ENCODE assay signal across 8 cellular contexts in the genomic region with DNA sequence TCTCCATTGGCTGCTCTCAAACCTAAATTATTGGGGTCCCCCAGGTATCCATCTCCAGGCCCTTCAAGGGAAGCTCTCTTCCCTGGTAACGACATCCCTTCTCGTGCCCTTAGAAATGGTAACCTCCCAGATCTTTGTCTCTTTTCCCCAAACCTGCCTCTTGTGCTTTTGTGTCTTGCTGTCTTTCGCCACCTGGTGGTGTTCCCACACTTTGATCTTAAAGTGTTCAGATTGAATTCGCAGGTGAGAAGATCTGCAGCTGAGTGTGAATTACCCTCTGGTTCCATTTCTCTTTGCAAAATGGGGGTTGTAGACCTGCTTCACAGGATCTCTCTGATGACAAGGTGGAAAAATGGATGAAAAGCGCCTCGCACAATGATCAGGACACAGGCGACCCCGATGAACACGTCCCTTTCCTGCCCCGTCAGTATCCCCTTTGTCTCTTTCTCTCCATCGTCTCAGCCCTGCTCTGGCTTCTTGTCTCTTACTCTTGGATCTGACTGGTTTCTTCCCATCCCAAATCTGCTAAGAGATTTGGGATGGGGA. TPM values are rescaled to one million over a fixed set of nuclear protein-coding genes. Genes with fewer than 3 reads are reported as not detected.
DNase-seq lines count a peak whose midpoint lies in the region; ATAC-seq and TF ChIP-seq lines count a peak whose summit lies in the region.

No MANE protein-coding gene starts in this region.

- H3K27me3 Mint-ChIP-seq in CD4-positive, alpha-beta memory T cell: no peaks in the 10 kb centered on the region
- H3K27me3 Mint-ChIP-seq in activated T-cell treated with anti-CD3 and anti-CD28 coated beads, Interleukin-2, amount 50 U/mL, for 4 hours (ENCODE audit: low read depth): no peaks in the 10 kb centered on the region

- H3K9me3 ChIP-seq in CD4-positive, alpha-beta memory T cell (ENCODE audit: control insufficient read depth in 1 of 2, low read length in 2 of 2): no peaks in the 10 kb centered on the region
- H3K9me3 ChIP-seq in HAP-1 (no peaks in the 10 kb centered on the region), gastroesophageal sphincter (no peaks in the 10 kb centered on the region)

- no peak for TF ChIP-seq EP300 in gastroesophageal sphincter (IDR thresholded peaks at IDR 0.05)

- peaks cover 3 to 8% (median 5%) of the 10 kb centered on the region in 4 donors for H3K4me1 Mint-ChIP-seq in CD4-positive, alpha-beta memory T cell
- H3K4me1 Mint-ChIP-seq in activated T-cell treated with anti-CD3 and anti-CD28 coated beads, Interleukin-2, amount 50 U/mL, for 4 hours (ENCODE audit: low read depth): peaks cover 3% of the 10 kb centered on the region

- no peaks in the 10 kb centered on the region for H3K9me3 Mint-ChIP-seq in CD4-positive, alpha-beta memory T cell
- H3K9me3 Mint-ChIP-seq in activated T-cell treated with anti-CD3 and anti-CD28 coated beads, Interleukin-2, amount 50 U/mL, for 4 hours: no peaks in the 10 kb centered on the region

- peak overlapping the region in 3 of 7 donors; percentile 2 to 22 (median 10) for H3K27ac Mint-ChIP-seq in CD4-positive, alpha-beta memory T cell

- WGBS in gastroesophageal sphincter (ENCODE audit: low coverage in 1 of 2), 2 donors: 46 to 91% methylated on average over 4 to 5 of the region's 11 CpGs

- H3K36me3 ChIP-seq in CD4-positive, alpha-beta memory T cell (ENCODE audit: insufficient read depth, low read length): peaks cover 8% of the 10 kb centered on the region
- peaks cover 6% of the 10 kb centered on the region for H3K36me3 ChIP-seq in HAP-1 (replicated peaks)
- H3K36me3 ChIP-seq in gastroesophageal sphincter: peaks cover 0 to 45% of the 10 kb centered on the region in 2 donors

- peak in 3 of 4 experiments; percentile 25 to 49 (median 34) for TF ChIP-seq CTCF in gastroesophageal sphincter (IDR thresholded peaks at IDR 0.05)

- H3K27ac ChIP-seq in CD4-positive, alpha-beta memory T cell (ENCODE audit: low read depth, low read length): no peak overlapping the region
- H3K27ac ChIP-seq in gastroesophageal sphincter: no peak overlapping the region

- no peak for ATAC-seq in activated T-cell treated with anti-CD3 and anti-CD28 coated beads, Interleukin-2, amount 50 U/mL, for 4 hours
- ATAC-seq in gastroesophageal sphincter: no peak

- no peak for TF ChIP-seq POLR2A in gastroesophageal sphincter (IDR thresholded peaks at IDR 0.05)

- no peak overlapping the region for H3K4me3 ChIP-seq in CD4-positive, alpha-beta memory T cell (ENCODE audit: low read length in 2 of 2)
- H3K4me3 ChIP-seq in HAP-1 (no peak overlapping the region), gastroesophageal sphincter (no peak overlapping the region)

- no peak overlapping the region for H3K4me3 Mint-ChIP-seq in CD4-positive, alpha-beta memory T cell
- H3K4me3 Mint-ChIP-seq in activated T-cell treated with anti-CD3 and anti-CD28 coated beads, Interleukin-2, amount 50 U/mL, for 4 hours: no peak overlapping the region

- DNase-seq in CD4-positive, alpha-beta memory T cell: peak; percentile 46 to 53 (median 49)
- DNase-seq in HAP-1 (ENCODE audit: low spot score in 2 of 2): peak; percentile 15 to 48
- peak; percentile 6 for DNase-seq in NCI-H748 treated with DMSO at 0.1 percent for 48 hours (lab: John Stamatoyannopoulos, UW)
- peak; percentile 29 for DNase-seq in activated T-cell treated with anti-CD3 and anti-CD28 coated beads, Interleukin-2, amount 50 U/mL, for 4 hours
- DNase-seq in smooth muscle cell of the brain vasculature (ENCODE audit: low read depth, low spot score): peak; percentile 45
- no peak for DNase-seq in KG1 (lab: John Stamatoyannopoulos, UW)
- DNase-seq in DMS114 treated with DMSO at 0.1 percent for 48 hours (lab: John Stamatoyannopoulos, UW; ENCODE audit: unreplicated experiment): no peak

- intact Hi-C loops in CD4-positive, alpha-beta memory T cell (cut with micrococcal nuclease): loop anchor here (1.0 to 5.0 kb wide), 3 partner anchors 37 to 68 kb away; no protein-coding TSS in a partner anchor

- H3K27me3 ChIP-seq in CD4-positive, alpha-beta memory T cell (ENCODE audit: insufficient read depth, low read length): no peaks in the 10 kb centered on the region
- H3K27me3 ChIP-seq in HAP-1 (ENCODE audit: low read depth) (no peaks in the 10 kb centered on the region), gastroesophageal sphincter (no peaks in the 10 kb centered on the region)

- peaks cover 31 to 34% of the 10 kb centered on the region in 2 donors for H3K36me3 Mint-ChIP-seq in CD4-positive, alpha-beta memory T cell
- peaks cover 24% of the 10 kb centered on the region for H3K36me3 Mint-ChIP-seq in activated T-cell treated with anti-CD3 and anti-CD28 coated beads, Interleukin-2, amount 50 U/mL, for 4 hours (ENCODE audit: insufficient read depth)

- CTCF ChIA-PET in CD4-positive, alpha-beta memory T cell (lab: Charles Lee; ENCODE audit: partially characterized antibody): interaction anchor here (0.9 to 6.0 kb wide), 15 partner anchors 10 to 157 kb away, joined by 3 to 77 read pairs (median 6); a partner anchor contains a TSS

- H3K4me1 ChIP-seq in CD4-positive, alpha-beta memory T cell (ENCODE audit: insufficient read depth, low read length): no peaks in the 10 kb centered on the region
- H3K4me1 ChIP-seq in HAP-1 (no peaks in the 10 kb centered on the region), gastroesophageal sphincter (no peaks in the 10 kb centered on the region)

- POLR2A ChIA-PET in CD4-positive, alpha-beta memory T cell (lab: Charles Lee; ENCODE audit: partially characterized antibody): interaction anchor here (0.6 to 2.1 kb wide), 4 partner anchors 34 to 110 kb away, joined by 3 to 10 read pairs (median 5); a partner anchor contains a TSS

- in situ Hi-C loops in HAP-1 (cut with MboI; ENCODE audit: low sequenced_read_pairs): no loop called here

RNA-seq across cellular contexts. Expression of a gene that starts 53.1 kb away (rescaled TPM):
- 10 to 100 TPM; 24.0 to 27.3 TPM for total RNA-seq in CD4-positive, alpha-beta memory T cell
- 10 to 100 TPM in 1 of 2 donors, 1 to 10 TPM in 1; 3.2 to 13.7 TPM for polyA plus RNA-seq in CD4-positive, alpha-beta memory T cell
- total RNA-seq in activated T-cell treated with anti-CD3 and anti-CD28 coated beads, Interleukin-2, amount 50 U/mL, for 4 hours: 10 to 100 TPM in 1 of 3 donors, 1 to 10 TPM in 2; 8.1 to 10.8 (median 9.6) TPM
- total RNA-seq in gastroesophageal sphincter: 10 to 100 TPM in 2 of 4 donors, 1 to 10 TPM in 2; 7.2 to 12.0 (median 10.4) TPM

Comparison
In these comparisons a context has a peak if more than half of its experiments do, and no peak if none do; other contexts are left out.
1. DNase-seq: peak in CD4-positive, alpha-beta memory T cell (5 of 5), HAP-1 (2 of 2), NCI-H748 treated with DMSO at 0.1 percent for 48 hours (single experiment), activated T-cell treated with anti-CD3 and anti-CD28 coated beads, Interleukin-2, amount 50 U/mL, for 4 hours (single experiment) and smooth muscle cell of the brain vasculature (single experiment); none in KG1 (single experiment) and DMS114 treated with DMSO at 0.1 percent for 48 hours (single experiment).